16 cellular contexts compared by ENCODE assay signal in genomic region chr14:105381446-105382342, GRCh38. TPM values are rescaled to one million over a fixed set of nuclear protein-coding genes. Genes with fewer than 3 reads are reported as not detected.
A peak's percentile ranks its signal among the peaks of the same experiment; 100 is the strongest.
DNase-seq lines count a peak whose midpoint lies in the region; ATAC-seq, FAIRE-seq and TF ChIP-seq lines count a peak whose summit lies in the region.
"Had no signal": no experiment of that assay in that cellular context is flagged by ENCODE, and none has a peak within 500 bp of the region (broad histone marks: within the 10 kb centered on the region; RNA-seq: fewer than 3 reads in every experiment).

No MANE protein-coding gene starts in this region.

- H3K27me3 Mint-ChIP-seq in CD14-positive monocyte (ENCODE audit: low read depth in 3 of 3) = peaks cover 0 to 2% (median 0%) of the 10 kb centered on the region in 3 donors

- 94% methylated on average over 26 of the region's 27 CpGs; no CpG with 5 or more reads in 1 of the 2 experiments for WGBS in H1 (ENCODE audit: extremely low coverage in 1 of 2, insufficient coverage in 1 of 2, insufficient read length in 1 of 2, insufficient replicate concordance in 2 of 2, low coverage in 1 of 2, low lambda C conversion rate in 2 of 2, missing lambda C conversion rate in 1 of 2), 2 experiments
- WGBS in neuronal stem cell (ENCODE audit: extremely low coverage in 2 of 2, insufficient read length in 2 of 2, insufficient replicate concordance in 1 of 2), 2 donors = no CpG with 5 or more reads among the region's 27 CpGs

- no peak for TF ChIP-seq EP300 in H1 (IDR thresholded peaks at IDR 0.05; ENCODE audit: borderline replicate concordance in 1 of 2, low read depth in 2 of 2, low read length in 2 of 2)

- H3K27ac Mint-ChIP-seq in CD14-positive monocyte = no peak overlapping the region
- H3K27ac Mint-ChIP-seq: CD8-positive, alpha-beta T cell; GM23338 had no signal

- H3K56ac ChIP-seq in H1 (replicated peaks; ENCODE audit: insufficient read length, low read depth, low read length) = no peak overlapping the region

- FAIRE-seq in H1 (lab: Jason Lieb, UNC) = no peak

- H2BK5ac ChIP-seq in H1 (ENCODE audit: low read depth, low read length) (no peak overlapping the region), neuronal stem cell (ENCODE audit: low read length) (peak overlapping the region; percentile 75)

- TF ChIP-seq POLR2A in H1 (IDR thresholded peaks at IDR 0.05; ENCODE audit: control extremely low read depth in 1 of 2, low read depth in 2 of 2, low read length in 2 of 2) = no peak

- H3K9me3 Mint-ChIP-seq in CD14-positive monocyte = no peaks in the 10 kb centered on the region
- H3K9me3 Mint-ChIP-seq: CD8-positive, alpha-beta T cell; GM23338 had no signal

- no peak overlapping the region for H3K27ac ChIP-seq in H1 (ENCODE audit: low read depth, low read length)
- no peak overlapping the region for H3K27ac ChIP-seq in neuronal stem cell (replicated peaks; ENCODE audit: low read length)
- no peak overlapping the region for H3K27ac ChIP-seq in effector memory CD4-positive, alpha-beta T cell (ENCODE audit: insufficient read depth, low read length, poor library complexity, severe bottlenecking)
- H3K27ac ChIP-seq: BLaER1 had no signal

- CTCF ChIA-PET in H1 (lab: Charles Lee; ENCODE audit: partially characterized antibody) = interaction anchor here (1.1 to 1.9 kb wide), 4 partner anchors 11 to 89 kb away, joined by 3 to 9 read pairs (median 4); no protein-coding TSS in a partner anchor

- H3K4me1 ChIP-seq in H1 (replicated peaks in 1 of 4; ENCODE audit: control insufficient read depth in 3 of 4, insufficient read depth in 4 of 4, low read length in 3 of 4) (no peaks in the 10 kb centered on the region), neuronal stem cell (ENCODE audit: control insufficient read depth in 2 of 2, insufficient read depth in 1 of 2, low read depth in 1 of 2, low read length in 2 of 2) (no peaks in the 10 kb centered on the region)
- H3K4me1 ChIP-seq in effector memory CD4-positive, alpha-beta T cell (ENCODE audit: control insufficient read depth, insufficient read depth, low read length, poor library complexity, severe bottlenecking) = no peaks in the 10 kb centered on the region

- no peaks in the 10 kb centered on the region for H3K23me2 ChIP-seq in H1 (ENCODE audit: low read depth, low read length)

- H3K27me3 ChIP-seq in H1 (replicated peaks in 1 of 4; ENCODE audit: control insufficient read depth in 3 of 4, extremely low read depth in 1 of 4, insufficient read depth in 3 of 4, low read length in 3 of 4) (no peaks in the 10 kb centered on the region), neuronal stem cell (ENCODE audit: control insufficient read depth in 3 of 3, insufficient read depth in 3 of 3, low read depth in 1 of 3, low read length in 3 of 3) (no peaks in the 10 kb centered on the region)
- no peaks in the 10 kb centered on the region for H3K27me3 ChIP-seq in effector memory CD4-positive, alpha-beta T cell (replicated peaks; ENCODE audit: control insufficient read depth, insufficient read depth, low read length, poor library complexity, severe bottlenecking)
- H3K27me3 ChIP-seq: BLaER1 had no signal

- H3K36me3 ChIP-seq in H1 (ENCODE audit: control insufficient read depth in 2 of 4, insufficient read depth in 4 of 4, low read length in 3 of 4) = peaks cover 3 to 30% (median 8%) of the 10 kb centered on the region in 4 experiments; a peak in 5 of 8 replicates
- H3K36me3 ChIP-seq in neuronal stem cell (replicated peaks in 1 of 2; ENCODE audit: control insufficient read depth in 2 of 2, insufficient read depth in 2 of 2, low read length in 2 of 2) = peaks cover 11 to 63% of the 10 kb centered on the region in 2 donors
- H3K36me3 ChIP-seq in effector memory CD4-positive, alpha-beta T cell (ENCODE audit: control insufficient read depth, insufficient read depth, low read length) = peaks cover 4% of the 10 kb centered on the region

- no peaks in the 10 kb centered on the region for H3K79me2 ChIP-seq in H1 (ENCODE audit: control insufficient read depth in 1 of 2, insufficient read depth in 2 of 2, low read length in 2 of 2)

- H3K14ac ChIP-seq in H1 (ENCODE audit: insufficient read length) (no peak overlapping the region), neuronal stem cell (ENCODE audit: low read length) (peak overlapping the region; percentile 39)

- POLR2A ChIA-PET in H1 (lab: Charles Lee; ENCODE audit: partially characterized antibody) = interaction anchor here (0.6 to 1.0 kb wide), 3 partner anchors 41 to 52 kb away, joined by 3 read pairs; no protein-coding TSS in a partner anchor

- peaks cover 24 to 53% of the 10 kb centered on the region in 2 donors for H3K36me3 Mint-ChIP-seq in CD14-positive monocyte

- intact Hi-C loops in Right ventricle myocardium superior (cut with DNase I) = no loop called here
- intact Hi-C loops in cardiac septum (cut with DNase I) = no loop called here
- intact Hi-C loops in CD14-positive monocyte (cut with micrococcal nuclease) = no loop called here

- no peak for TF ChIP-seq CTCF in CD14-positive monocyte (IDR thresholded peaks at IDR 0.05)
- no peak for TF ChIP-seq CTCF in H1 (IDR thresholded peaks at IDR 0.05; ENCODE audit: control extremely low read depth in 1 of 3, insufficient read depth in 1 of 3, low read depth in 1 of 3, low read length in 3 of 3)

- no peak overlapping the region for H2AK5ac ChIP-seq in H1 (ENCODE audit: low read depth, low read length)
- H2AK5ac ChIP-seq in neuronal stem cell (ENCODE audit: low read depth, low read length) = no peak overlapping the region

- H2BK12ac ChIP-seq in H1 (ENCODE audit: low read depth, low read length) = no peak overlapping the region
- no peak overlapping the region for H2BK12ac ChIP-seq in neuronal stem cell (ENCODE audit: low read length)

- H3K4me1 Mint-ChIP-seq in CD14-positive monocyte = peaks cover 4% of the 10 kb centered on the region
- H3K4me1 Mint-ChIP-seq: GM23338 had no signal

- no peaks in the 10 kb centered on the region for H3K79me1 ChIP-seq in H1 (ENCODE audit: low read depth, low read length)
- peaks cover 4% of the 10 kb centered on the region for H3K79me1 ChIP-seq in neuronal stem cell (ENCODE audit: low read depth, low read length)

- ATAC-seq in Right ventricle myocardium superior (ENCODE audit: poor library complexity) = no peak
- ATAC-seq: CD8-positive, alpha-beta T cell; GM23338; HCT116 had no signal

- TF ChIP-seq RAD21 in H1 (IDR thresholded peaks at IDR 0.05 in 1 of 2, conservative IDR thresholded peaks at IDR 0.05 in 1 of 2; ENCODE audit: low read depth in 2 of 2, low read length in 2 of 2) = no peak

- H3K4ac ChIP-seq in H1 (replicated peaks; ENCODE audit: insufficient read length, low read depth, low read length) (no peak overlapping the region), neuronal stem cell (ENCODE audit: low read length) (no peak overlapping the region)

- peaks cover 0 to 10% of the 10 kb centered on the region in 2 experiments for H4K20me1 ChIP-seq in H1 (replicated peaks in 1 of 2; ENCODE audit: control insufficient read depth in 1 of 2, insufficient read depth in 2 of 2, low read length in 2 of 2)
- H4K20me1 ChIP-seq: BLaER1 had no signal

- H3K9me3 ChIP-seq in H1 (ENCODE audit: insufficient read depth in 2 of 2, low read depth in 1 of 2, low read length in 1 of 2) (no peaks in the 10 kb centered on the region), neuronal stem cell (replicated peaks in 1 of 2; ENCODE audit: control insufficient read depth in 2 of 2, insufficient read depth in 1 of 2, low read depth in 1 of 2, low read length in 2 of 2) (no peaks in the 10 kb centered on the region)
- no peaks in the 10 kb centered on the region for H3K9me3 ChIP-seq in effector memory CD4-positive, alpha-beta T cell (ENCODE audit: control insufficient read depth, low read length)
- H3K9me3 ChIP-seq: BLaER1 had no signal

- H4K91ac ChIP-seq in H1 (replicated peaks; ENCODE audit: insufficient read length, low read length) = no peak overlapping the region
- H4K91ac ChIP-seq in neuronal stem cell (ENCODE audit: low read depth, low read length, poor library complexity) = no peak overlapping the region

- H3K4me3 ChIP-seq in H1 (ENCODE audit: extremely low read depth in 1 of 4, insufficient read depth in 2 of 4, low read depth in 3 of 4, low read length in 4 of 4) = no peak overlapping the region
- H3K4me3 ChIP-seq in neuronal stem cell (ENCODE audit: low read length in 2 of 2) = peak overlapping the region in 1 of 2 donors; percentile 4
- H3K4me3 ChIP-seq in effector memory CD4-positive, alpha-beta T cell (ENCODE audit: insufficient read depth, low read depth, low read length, poor library complexity, severe bottlenecking) = no peak overlapping the region
- H3K4me3 ChIP-seq: BLaER1, GM23338 had no signal

- DNase-seq in Right ventricle myocardium superior = peak; percentile 41
- DNase-seq in cardiac septum (ENCODE audit: low spot score) = no peak
- peak; percentile 40 for DNase-seq in CD14-positive monocyte (ENCODE audit: low spot score)
- no peak for DNase-seq in H1 (ENCODE audit: low read depth in 1 of 2, low spot score in 2 of 2)
- no peak for DNase-seq in neuronal stem cell (ENCODE audit: low spot score)
- DNase-seq in SK-N-DZ (ENCODE audit: low spot score) = no peak
- DNase-seq in effector memory CD4-positive, alpha-beta T cell = no peak
- DNase-seq: 8988T; Calu3; CD8-positive, alpha-beta T cell; DMS79 treated with DMSO at 0.1 percent for 48 hours; GF-D8; H7 had no signal

- H2BK120ac ChIP-seq in H1 (replicated peaks; ENCODE audit: low read depth, low read length) (no peak overlapping the region), neuronal stem cell (ENCODE audit: low read depth, low read length) (no peak overlapping the region)

- H3K23ac ChIP-seq in H1 (ENCODE audit: insufficient read length) = no peak overlapping the region
- H3K23ac ChIP-seq in neuronal stem cell (ENCODE audit: low read depth, low read length, poor library complexity) = no peak overlapping the region

- H3K4me3 Mint-ChIP-seq in CD14-positive monocyte = no peak overlapping the region
- H3K4me3 Mint-ChIP-seq: CD8-positive, alpha-beta T cell; GM23338 had no signal

- no peak overlapping the region for H3K9ac ChIP-seq in H1 (replicated peaks in 1 of 4; ENCODE audit: extremely low read depth in 1 of 4, low read depth in 3 of 4, low read length in 3 of 4)
- H3K9ac ChIP-seq in neuronal stem cell (ENCODE audit: low read depth, low read length, poor library complexity) = peak overlapping the region; percentile 9
- H3K9ac ChIP-seq: BLaER1 had no signal

- H2BK20ac ChIP-seq in H1 (ENCODE audit: low read length) = no peak overlapping the region

- H3K4me2 ChIP-seq in H1 (ENCODE audit: insufficient read depth in 1 of 2, low read depth in 2 of 2, low read length in 2 of 2) (no peak overlapping the region), neuronal stem cell (ENCODE audit: insufficient read depth, low read length, poor library complexity, severe bottlenecking) (no peak overlapping the region)
- H3K4me2 ChIP-seq: BLaER1, GM23338 had no signal

- H2AFZ ChIP-seq in H1 (ENCODE audit: low read length) (no peak overlapping the region), neuronal stem cell (ENCODE audit: low read length) (no peak overlapping the region)
- H2AFZ ChIP-seq: GM23338 had no signal

- H3K18ac ChIP-seq in H1 (ENCODE audit: extremely low read depth, low read length) = no peak overlapping the region
- no peak overlapping the region for H3K18ac ChIP-seq in neuronal stem cell (ENCODE audit: low read length)

- peak overlapping the region; percentile 25; the same call in 1 of the 2 replicates for H4K8ac ChIP-seq in H1 (ENCODE audit: extremely low read depth, insufficient read depth, low read length)
- no peak overlapping the region for H4K8ac ChIP-seq in neuronal stem cell (ENCODE audit: low read depth, low read length)

- no peak overlapping the region for H4K5ac ChIP-seq in H1 (ENCODE audit: insufficient read length, low read depth, low read length)

- no peak overlapping the region for H2BK15ac ChIP-seq in H1 (ENCODE audit: low read length)
- no peak overlapping the region for H2BK15ac ChIP-seq in neuronal stem cell (ENCODE audit: low read length)

RNA-seq across cellular contexts. Expression of gene TEX22, which starts 16.6 kb away (rescaled TPM):
- total RNA-seq in Right ventricle myocardium superior (1.9 TPM), cardiac septum (0.46 TPM)
- polyA plus RNA-seq in CD14-positive monocyte (under 1 TPM; 0.52 to 0.57 TPM), H1 (2011; rRNA removed) (0.24 and 0.67 TPM in 2 replicates)
- 0.39 and 0.82 TPM in 2 replicates for total RNA-seq in H1 (2021; fragmentation: NEBNext Ultra II Directional; extraction: Animal tissue kit (Norgen Biotek cat#: 25700))
- polyA plus RNA-seq in H1 (2011; cell fraction: cytosol; rRNA removed) = 0.70 TPM
- polyA plus RNA-seq in H1 (2011; cell fraction: nucleus; rRNA removed) = 5.9 TPM
- 0.28 to 0.54 TPM (median 0.42 TPM) in 4 replicates for polyA plus RNA-seq in H1 (2012, experiment 1 of 2)
- 0.05 TPM for polyA plus RNA-seq in H1 (2012, experiment 2 of 2)
- polyA plus RNA-seq in H1 (2013, experiment 1 of 2) = 0.14 TPM
- 0.07 TPM for polyA plus RNA-seq in H1 (2013, experiment 2 of 2)
- 0.10 and 0.16 TPM in 2 replicates for polyA minus RNA-seq in H1 (2011; rRNA and poly(A)+ RNA removed)
- polyA minus RNA-seq in H1 (2011; cell fraction: cytosol; rRNA and poly(A)+ RNA removed) = not detected
- polyA minus RNA-seq in H1 (2011; cell fraction: nucleus; rRNA and poly(A)+ RNA removed) = 1.5 TPM
- 0.21 TPM for polyA plus RNA-seq in neuronal stem cell (2013, experiment 1 of 2)
- polyA plus RNA-seq in neuronal stem cell (2013, experiment 2 of 2) = 0.21 TPM
- not detected in 2 replicates for polyA plus RNA-seq in SK-N-DZ (2014; cell fraction: cytosol; rRNA removed)
- 1.1 and 2.3 TPM in 2 replicates for polyA plus RNA-seq in SK-N-DZ (2014; cell fraction: nucleus; rRNA removed)

RNA-seq across cellular contexts. Expression of gene MTA1, which starts 37.9 kb away (rescaled TPM):
- total RNA-seq in Right ventricle myocardium superior (191 TPM), cardiac septum (140 TPM)
- polyA plus RNA-seq in CD14-positive monocyte (1 to 10 TPM in 1 of 2 donors, under 1 TPM in 1; 0.91 to 2.0 TPM), H1 (2011; rRNA removed) (73.9 and 159 TPM in 2 replicates)
- 217 and 221 TPM in 2 replicates for total RNA-seq in H1 (2021; fragmentation: NEBNext Ultra II Directional; extraction: Animal tissue kit (Norgen Biotek cat#: 25700))
- polyA plus RNA-seq in H1 (2011; cell fraction: cytosol; rRNA removed) = 107 TPM
- 578 TPM for polyA plus RNA-seq in H1 (2011; cell fraction: nucleus; rRNA removed)
- 172 to 212 TPM (median 181 TPM) in 4 replicates for polyA plus RNA-seq in H1 (2012, experiment 1 of 2)
- polyA plus RNA-seq in H1 (2012, experiment 2 of 2) = 113 TPM
- 173 TPM for polyA plus RNA-seq in H1 (2013, experiment 1 of 2)
- polyA plus RNA-seq in H1 (2013, experiment 2 of 2) = 167 TPM
- polyA minus RNA-seq in H1 (2011; rRNA and poly(A)+ RNA removed) = 58.7 and 60.2 TPM in 2 replicates
- polyA minus RNA-seq in H1 (2011; cell fraction: cytosol; rRNA and poly(A)+ RNA removed) = 171 TPM
- 231 TPM for polyA minus RNA-seq in H1 (2011; cell fraction: nucleus; rRNA and poly(A)+ RNA removed)
- polyA plus RNA-seq in neuronal stem cell (2013, experiment 1 of 2) = 199 TPM
- 194 TPM for polyA plus RNA-seq in neuronal stem cell (2013, experiment 2 of 2)
- polyA plus RNA-seq in SK-N-DZ (2014; cell fraction: cytosol; rRNA removed) = 42.8 and 47.4 TPM in 2 replicates
- 335 and 376 TPM in 2 replicates for polyA plus RNA-seq in SK-N-DZ (2014; cell fraction: nucleus; rRNA removed)

Comparison
In these comparisons a context has a peak if more than half of its experiments do, and no peak if none do; other contexts are left out.
1. DNase-seq: peak in Right ventricle myocardium superior (single experiment) and CD14-positive monocyte (single experiment); none in cardiac septum (single experiment), H1 (0 of 2), neuronal stem cell (single experiment), SK-N-DZ (single experiment) and effector memory CD4-positive, alpha-beta T cell (0 of 3).